In genomic region chr10:133207041-133207600, GRCh38 we compare ENCODE assay signal across 23 cellular contexts. TPM values are rescaled to one million over a fixed set of nuclear protein-coding genes. Genes with fewer than 3 reads are reported as not detected.
DNase-seq lines count a peak whose midpoint lies in the region; ATAC-seq, FAIRE-seq and TF ChIP-seq lines count a peak whose summit lies in the region.
"Had no signal": no experiment of that assay in that cellular context is flagged by ENCODE, and none has a peak within 500 bp of the region (broad histone marks: within the 10 kb centered on the region; RNA-seq: fewer than 3 reads in every experiment).

No MANE protein-coding gene starts in this region.

- no CpG with 5 or more reads among the region's 36 CpGs for WGBS in HepG2 (ENCODE audit: low lambda C conversion rate)
- WGBS in right lobe of liver (ENCODE audit: insufficient coverage, low coverage, low lambda C conversion rate, missing lambda C conversion rate), result 60% methylated on average over 5 of the region's 36 CpGs
- WGBS in IMR-90 (ENCODE audit: extremely low coverage in 2 of 2, insufficient read length in 1 of 2), 2 experiments, result 86% methylated on average over 15 of the region's 36 CpGs; no CpG with 5 or more reads in 1 of the 2 experiments

- H3K4me1 ChIP-seq in HepG2 (ENCODE audit: insufficient read depth, low read length) (no peaks in the 10 kb centered on the region), right lobe of liver (no peaks in the 10 kb centered on the region), IMR-90 (ENCODE audit: control insufficient read depth, insufficient read depth, low read length) (no peaks in the 10 kb centered on the region)
- H3K4me1 ChIP-seq: HAP-1 had no signal

- H2AK9ac ChIP-seq in IMR-90 (replicated peaks; ENCODE audit: low read depth, low read length, poor library complexity), result peak overlapping the region; percentile 55

- H3K79me1 ChIP-seq in IMR-90 (ENCODE audit: low read depth in 1 of 2, low read length in 2 of 2), result no peaks in the 10 kb centered on the region

- TF ChIP-seq RAD21 in HepG2 (CRISPR knock-in tag; IDR thresholded peaks at IDR 0.05) (no peak), IMR-90 (IDR thresholded peaks at IDR 0.05; ENCODE audit: low read length) (no peak)

- H3K27ac ChIP-seq in HepG2 (ENCODE audit: extremely low read length, insufficient read depth, low read length), result no peak overlapping the region
- H3K27ac ChIP-seq in right lobe of liver, result no peak overlapping the region
- no peak overlapping the region for H3K27ac ChIP-seq in IMR-90 (ENCODE audit: insufficient read depth, low read length)

- H3K4me3 ChIP-seq in HepG2 (replicated peaks in 1 of 3; ENCODE audit: insufficient read depth in 1 of 3, low read depth in 2 of 3, low read length in 3 of 3) (no peak overlapping the region), right lobe of liver (no peak overlapping the region), IMR-90 (ENCODE audit: insufficient read depth, low read depth, low read length) (no peak overlapping the region)
- H3K4me3 ChIP-seq: GM12878, HAP-1 had no signal

- FAIRE-seq in HepG2 (lab: Jason Lieb, UNC), result no peak
- FAIRE-seq: D721Med, GM12878, H54 had no signal

- no peak overlapping the region for H3K56ac ChIP-seq in IMR-90 (ENCODE audit: extremely low read depth, insufficient read depth, low read length)

- no peak overlapping the region for H3K18ac ChIP-seq in IMR-90 (ENCODE audit: low read depth, low read length)

- no peak for TF ChIP-seq EP300 in HepG2 (IDR thresholded peaks at IDR 0.05; ENCODE audit: low read depth in 2 of 2, low read length in 2 of 2)
- TF ChIP-seq EP300 in HepG2 (CRISPR knock-in tag; IDR thresholded peaks at IDR 0.05; ENCODE audit: borderline replicate concordance), result no peak

- no peak overlapping the region for H3K23ac ChIP-seq in IMR-90 (ENCODE audit: low read depth, low read length)

- no peak overlapping the region for H2BK120ac ChIP-seq in IMR-90 (ENCODE audit: low read depth, low read length)

- intact Hi-C loops in HepG2 (cut with micrococcal nuclease; ENCODE audit: unreplicated experiment) (no loop called here), right lobe of liver (cut with DNase I) (no loop called here), IMR-90 (cut with micrococcal nuclease) (no loop called here)

- H3K4me2 ChIP-seq in HepG2 (ENCODE audit: low read depth, low read length) (no peak overlapping the region), IMR-90 (ENCODE audit: low read depth, low read length) (no peak overlapping the region)

- H3K27ac Mint-ChIP-seq in chondrocyte (ENCODE audit: unreplicated experiment), result no peak overlapping the region
- H3K27ac Mint-ChIP-seq: CD4-positive, alpha-beta T cell; CD8-positive, alpha-beta memory T cell; HFFc6 had no signal

- TF ChIP-seq POLR2A in HepG2 (IDR thresholded peaks at IDR 0.05; ENCODE audit: insufficient read depth in 1 of 2, low read depth in 2 of 2, low read length in 2 of 2) (no peak), right lobe of liver (IDR thresholded peaks at IDR 0.05) (no peak), IMR-90 (IDR thresholded peaks at IDR 0.05; ENCODE audit: low read depth, low read length) (no peak)

- DNase-seq in HepG2 (ENCODE audit: low spot score), result no peak
- DNase-seq in right lobe of liver, result no peak
- no peak for DNase-seq in IMR-90
- peak; percentile 90 for DNase-seq in chondrocyte (ENCODE audit: low spot score)
- no peak for DNase-seq in T-helper 2 cell
- no peak for DNase-seq in NCI-H1105 (lab: John Stamatoyannopoulos, UW)
- DNase-seq in HuH-7 (ENCODE audit: low spot score), result no peak
- DNase-seq: CD8-positive, alpha-beta memory T cell; DMS 273 treated with DMSO at 0.1 percent for 48 hours; DMS79; EL; GDM1; GOT3; HFFc6 had no signal

- ATAC-seq in HepG2 (peak; percentile 39), right lobe of liver (no peak), IMR-90 (ENCODE audit: low read depth) (no peak)
- ATAC-seq: GM12878 had no signal

- H3K27me3 ChIP-seq in HepG2 (ENCODE audit: control insufficient read depth in 1 of 2, insufficient read depth in 2 of 2, low read length in 2 of 2), result peaks cover 20 to 62% of the 10 kb centered on the region in 2 experiments; a peak in 4 of 5 replicates
- H3K27me3 ChIP-seq in right lobe of liver, result no peaks in the 10 kb centered on the region
- H3K27me3 ChIP-seq in IMR-90 (ENCODE audit: control insufficient read depth, insufficient read depth, low read length), result no peaks in the 10 kb centered on the region

- no peaks in the 10 kb centered on the region for H3K4me1 Mint-ChIP-seq in chondrocyte (ENCODE audit: low read depth)
- H3K4me1 Mint-ChIP-seq: CD14-positive monocyte had no signal

- no peak overlapping the region for H3K9ac ChIP-seq in HepG2 (ENCODE audit: insufficient read depth, low read depth, low read length)
- H3K9ac ChIP-seq in IMR-90 (ENCODE audit: low read depth, low read length), result no peak overlapping the region

- no peak overlapping the region for H4K8ac ChIP-seq in IMR-90 (ENCODE audit: low read depth in 2 of 2, low read length in 2 of 2)

- H2BK15ac ChIP-seq in IMR-90 (ENCODE audit: low read depth, low read length), result no peak overlapping the region

- H2BK5ac ChIP-seq in IMR-90 (ENCODE audit: low read depth, low read length, poor library complexity, severe bottlenecking), result no peak overlapping the region

- H3K9me1 ChIP-seq in IMR-90 (ENCODE audit: insufficient read depth, low read length), result no peaks in the 10 kb centered on the region

- no peaks in the 10 kb centered on the region for H3K9me3 ChIP-seq in HepG2 (ENCODE audit: low read length)
- H3K9me3 ChIP-seq in right lobe of liver, result no peaks in the 10 kb centered on the region
- H3K9me3 ChIP-seq in IMR-90 (ENCODE audit: control insufficient read depth, insufficient read depth, low read length), result no peaks in the 10 kb centered on the region
- H3K9me3 ChIP-seq: HAP-1 had no signal

- no peak overlapping the region for H2BK20ac ChIP-seq in IMR-90 (ENCODE audit: low read depth, low read length)

- H3K9me3 Mint-ChIP-seq in chondrocyte (ENCODE audit: low read depth), result no peaks in the 10 kb centered on the region
- H3K9me3 Mint-ChIP-seq: CD14-positive monocyte; CD4-positive, alpha-beta T cell; CD8-positive, alpha-beta memory T cell had no signal

- no peak overlapping the region for H4K91ac ChIP-seq in IMR-90 (ENCODE audit: insufficient read depth, low read depth, low read length)

- CTCF ChIA-PET in HepG2 (lab: Yijun Ruan, JAX; ENCODE audit: low intra/inter-chr PET ratio, low total read pairs) (no interaction called here), IMR-90 (lab: Yijun Ruan, JAX) (no interaction called here)

- TF ChIP-seq CTCF in HepG2 (CRISPR knock-in tag; IDR thresholded peaks at IDR 0.05), result no peak
- no peak for TF ChIP-seq CTCF in right lobe of liver (IDR thresholded peaks at IDR 0.05)
- TF ChIP-seq CTCF in IMR-90 (conservative IDR thresholded peaks at IDR 0.05; ENCODE audit: low read depth, low read length), result no peak
- no peak for TF ChIP-seq CTCF in chondrocyte (IDR thresholded peaks at IDR 0.05)

- dilution Hi-C loops in IMR-90 (cut with HindIII; ENCODE audit: low sequenced_read_pairs, unreplicated experiment), result no loop called here

- H2AFZ ChIP-seq in HepG2 (ENCODE audit: low read length) (no peak overlapping the region), IMR-90 (replicated peaks; ENCODE audit: low read length, poor library complexity) (no peak overlapping the region)

- in situ Hi-C loops in HepG2 (cut with HindIII; ENCODE audit: extremely low pct_ligation_motif_present, low pct_unique_long_range_greater_than_20kb) (no loop called here), IMR-90 (cut with MboI; ENCODE audit: low sequenced_read_pairs) (no loop called here)

- no peaks in the 10 kb centered on the region for H3K79me2 ChIP-seq in HepG2 (ENCODE audit: insufficient read depth, low read length)

- POLR2A ChIA-PET in HepG2 (lab: Yijun Ruan, JAX), result no interaction called here
- POLR2A ChIA-PET in IMR-90 (lab: Charles Lee; ENCODE audit: unreplicated experiment), result no interaction called here

- peaks cover 14% of the 10 kb centered on the region for H3K27me3 Mint-ChIP-seq in chondrocyte (ENCODE audit: low read depth)
- H3K27me3 Mint-ChIP-seq: CD4-positive, alpha-beta T cell had no signal

- H4K5ac ChIP-seq in IMR-90 (ENCODE audit: low read depth, low read length), result no peak overlapping the region

- no peak overlapping the region for H3K4ac ChIP-seq in IMR-90 (ENCODE audit: low read depth, low read length)

- no peak overlapping the region for H2AK5ac ChIP-seq in IMR-90 (ENCODE audit: low read depth, low read length)

- no TSS peak for BruUV-seq in HepG2 (replicated peaks; lab: Mats Ljungman, UMichigan)
- no TSS peak for BruUV-seq in IMR-90 (replicated peaks; lab: Mats Ljungman, UMichigan)

- H4K20me1 ChIP-seq in HepG2 (ENCODE audit: insufficient read depth, low read length) (no peaks in the 10 kb centered on the region), IMR-90 (ENCODE audit: insufficient read depth, low read length) (no peaks in the 10 kb centered on the region)

- no peak overlapping the region for H3K14ac ChIP-seq in IMR-90 (replicated peaks; ENCODE audit: low read depth, low read length)

- no peak overlapping the region for H3K4me3 Mint-ChIP-seq in chondrocyte (ENCODE audit: unreplicated experiment)
- H3K4me3 Mint-ChIP-seq: CD14-positive monocyte; CD4-positive, alpha-beta T cell; HFFc6 had no signal

- H3K36me3 ChIP-seq in HepG2 (replicated peaks in 1 of 2; ENCODE audit: control insufficient read depth in 1 of 2, insufficient read depth in 2 of 2, low read length in 2 of 2) (no peaks in the 10 kb centered on the region), right lobe of liver (no peaks in the 10 kb centered on the region), IMR-90 (ENCODE audit: control insufficient read depth, insufficient read depth, low read length) (no peaks in the 10 kb centered on the region)
- H3K36me3 ChIP-seq: HAP-1 had no signal

- no peaks in the 10 kb centered on the region for H3K36me3 Mint-ChIP-seq in chondrocyte (ENCODE audit: low read depth)
- H3K36me3 Mint-ChIP-seq: CD14-positive monocyte; CD8-positive, alpha-beta memory T cell had no signal

RNA-seq across cellular contexts. Expression of gene UTF1, which starts 22.9 kb away (rescaled TPM):
- total RNA-seq in HepG2 (2016; rRNA removed; fragmentation: Illumina TruSeq; extraction: Trizol), result not detected in 2 replicates
- total RNA-seq in HepG2 (2016; cell fraction: cytosol; rRNA removed; fragmentation: Illumina TruSeq; extraction: Trizol; ENCODE audit: low read depth), result not detected in 2 replicates
- not detected in 2 replicates for total RNA-seq in HepG2 (2016; cell fraction: insoluble cytoplasmic fraction; rRNA removed; fragmentation: Illumina TruSeq; extraction: Trizol)
- total RNA-seq in HepG2 (2016; cell fraction: membrane; rRNA removed; fragmentation: Illumina TruSeq; extraction: Trizol), result not detected in 2 replicates
- not detected in 2 replicates for total RNA-seq in HepG2 (2016; cell fraction: nucleus; rRNA removed; fragmentation: Illumina TruSeq; extraction: Trizol)
- not detected in 2 replicates for polyA plus RNA-seq in HepG2 (2011; rRNA removed)
- not detected in 2 replicates for polyA plus RNA-seq in HepG2 (2011; cell fraction: cytosol; rRNA removed)
- not detected in 2 replicates for polyA plus RNA-seq in HepG2 (2011; cell fraction: nucleus; rRNA removed)
- not detected in 2 replicates for polyA plus RNA-seq in HepG2 (2012)
- not detected in 2 replicates for polyA plus RNA-seq in HepG2 (2016; cell fraction: cytosol; fragmentation: Illumina TruSeq; extraction: Trizol; ENCODE audit: low read depth)
- not detected in 2 replicates for polyA plus RNA-seq in HepG2 (2016; cell fraction: insoluble cytoplasmic fraction; fragmentation: Illumina TruSeq; extraction: Trizol; ENCODE audit: low read depth)
- not detected in 2 replicates for polyA plus RNA-seq in HepG2 (2016; cell fraction: membrane; fragmentation: Illumina TruSeq; extraction: Trizol; ENCODE audit: low read depth)
- polyA plus RNA-seq in HepG2 (2016; cell fraction: nucleus; fragmentation: Illumina TruSeq; extraction: Trizol; ENCODE audit: insufficient read depth, low read depth), result not detected in 2 replicates
- polyA minus RNA-seq in HepG2 (2011; rRNA and poly(A)+ RNA removed; ENCODE audit: low replicate concordance), result not detected in 2 replicates
- polyA minus RNA-seq in HepG2 (2011; cell fraction: cytosol; rRNA and poly(A)+ RNA removed), result not detected in 2 replicates
- polyA minus RNA-seq in HepG2 (2011; cell fraction: nucleus; rRNA and poly(A)+ RNA removed), result not detected in 2 replicates
- not detected for total RNA-seq in right lobe of liver
- not detected in 2 replicates for total RNA-seq in IMR-90 (2012; rRNA removed)
- polyA plus RNA-seq in IMR-90 (2012; rRNA removed), result not detected in 2 replicates
- polyA plus RNA-seq in IMR-90 (2012; cell fraction: cytosol; rRNA removed), result not detected in 2 replicates
- polyA plus RNA-seq in IMR-90 (2012; cell fraction: nucleus; rRNA removed; ENCODE audit: low replicate concordance), result not detected in 2 replicates
- total RNA-seq in chondrocyte, result not detected in 3 replicates
- total RNA-seq: A172; A673; CD4-positive, alpha-beta T cell; CD8-positive, alpha-beta memory T cell; GM12878; HFFc6 had no signal
- polyA plus RNA-seq: BJ; CD8-positive, alpha-beta memory T cell; GM12878 had no signal

RNA-seq across cellular contexts. Expression of gene VENTX, which starts 30.5 kb away (rescaled TPM):
- total RNA-seq in HepG2 (2016; rRNA removed; fragmentation: Illumina TruSeq; extraction: Trizol) (not detected in 2 replicates), right lobe of liver (under 1 TPM; 0.09 to 0.38 (median 0.19) TPM), IMR-90 (2012; rRNA removed) (not detected in 2 replicates), chondrocyte (not detected in 3 replicates)
- not detected in 2 replicates for total RNA-seq in HepG2 (2016; cell fraction: cytosol; rRNA removed; fragmentation: Illumina TruSeq; extraction: Trizol; ENCODE audit: low read depth)
- not detected in 2 replicates for total RNA-seq in HepG2 (2016; cell fraction: insoluble cytoplasmic fraction; rRNA removed; fragmentation: Illumina TruSeq; extraction: Trizol)
- not detected in 2 replicates for total RNA-seq in HepG2 (2016; cell fraction: membrane; rRNA removed; fragmentation: Illumina TruSeq; extraction: Trizol)
- total RNA-seq in HepG2 (2016; cell fraction: nucleus; rRNA removed; fragmentation: Illumina TruSeq; extraction: Trizol), result not detected in 2 replicates
- polyA plus RNA-seq in HepG2 (2011; rRNA removed) (not detected in 2 replicates), IMR-90 (2012; rRNA removed) (not detected in 2 replicates)
- polyA plus RNA-seq in HepG2 (2011; cell fraction: cytosol; rRNA removed), result not detected in 2 replicates
- polyA plus RNA-seq in HepG2 (2011; cell fraction: nucleus; rRNA removed), result not detected in 2 replicates
- not detected in 2 replicates for polyA plus RNA-seq in HepG2 (2012)
- polyA plus RNA-seq in HepG2 (2016; cell fraction: cytosol; fragmentation: Illumina TruSeq; extraction: Trizol; ENCODE audit: low read depth), result not detected in 2 replicates
- polyA plus RNA-seq in HepG2 (2016; cell fraction: insoluble cytoplasmic fraction; fragmentation: Illumina TruSeq; extraction: Trizol; ENCODE audit: low read depth), result not detected in 2 replicates
- not detected in 2 replicates for polyA plus RNA-seq in HepG2 (2016; cell fraction: membrane; fragmentation: Illumina TruSeq; extraction: Trizol; ENCODE audit: low read depth)
- polyA plus RNA-seq in HepG2 (2016; cell fraction: nucleus; fragmentation: Illumina TruSeq; extraction: Trizol; ENCODE audit: insufficient read depth, low read depth), result not detected in 2 replicates
- polyA minus RNA-seq in HepG2 (2011; rRNA and poly(A)+ RNA removed; ENCODE audit: low replicate concordance), result not detected in 2 replicates
- polyA minus RNA-seq in HepG2 (2011; cell fraction: cytosol; rRNA and poly(A)+ RNA removed), result not detected in 2 replicates
- not detected in 2 replicates for polyA minus RNA-seq in HepG2 (2011; cell fraction: nucleus; rRNA and poly(A)+ RNA removed)
- not detected in 2 replicates for polyA plus RNA-seq in IMR-90 (2012; cell fraction: cytosol; rRNA removed)
- polyA plus RNA-seq in IMR-90 (2012; cell fraction: nucleus; rRNA removed; ENCODE audit: low replicate concordance), result 0.02 TPM in 1 of 2 replicates, not detected in the other
- total RNA-seq: A172; A673; CD8-positive, alpha-beta memory T cell; GM12878; HFFc6 had no signal
- polyA plus RNA-seq: BJ; CD8-positive, alpha-beta memory T cell had no signal

RNA-seq across cellular contexts. Expression of gene KNDC1, which starts 47.1 kb away (rescaled TPM):
- 0.44 TPM in 1 of 2 replicates, not detected in the other for total RNA-seq in HepG2 (2016; rRNA removed; fragmentation: Illumina TruSeq; extraction: Trizol)
- not detected in 2 replicates for total RNA-seq in HepG2 (2016; cell fraction: cytosol; rRNA removed; fragmentation: Illumina TruSeq; extraction: Trizol; ENCODE audit: low read depth)
- not detected in 2 replicates for total RNA-seq in HepG2 (2016; cell fraction: insoluble cytoplasmic fraction; rRNA removed; fragmentation: Illumina TruSeq; extraction: Trizol)
- total RNA-seq in HepG2 (2016; cell fraction: membrane; rRNA removed; fragmentation: Illumina TruSeq; extraction: Trizol), result 0.38 TPM in 1 of 2 replicates, not detected in the other
- not detected in 2 replicates for total RNA-seq in HepG2 (2016; cell fraction: nucleus; rRNA removed; fragmentation: Illumina TruSeq; extraction: Trizol)
- 0.56 and 0.69 TPM in 2 replicates for polyA plus RNA-seq in HepG2 (2011; rRNA removed)
- 0.09 and 0.66 TPM in 2 replicates for polyA plus RNA-seq in HepG2 (2011; cell fraction: cytosol; rRNA removed)
- 1.3 and 3.3 TPM in 2 replicates for polyA plus RNA-seq in HepG2 (2011; cell fraction: nucleus; rRNA removed)
- polyA plus RNA-seq in HepG2 (2012), result 0.17 TPM in 1 of 2 replicates, not detected in the other
- 0.03 and 0.17 TPM in 2 replicates for polyA plus RNA-seq in HepG2 (2016; cell fraction: cytosol; fragmentation: Illumina TruSeq; extraction: Trizol; ENCODE audit: low read depth)
- not detected in 2 replicates for polyA plus RNA-seq in HepG2 (2016; cell fraction: insoluble cytoplasmic fraction; fragmentation: Illumina TruSeq; extraction: Trizol; ENCODE audit: low read depth)
- 0.03 TPM in 1 of 2 replicates, not detected in the other for polyA plus RNA-seq in HepG2 (2016; cell fraction: membrane; fragmentation: Illumina TruSeq; extraction: Trizol; ENCODE audit: low read depth)
- polyA plus RNA-seq in HepG2 (2016; cell fraction: nucleus; fragmentation: Illumina TruSeq; extraction: Trizol; ENCODE audit: insufficient read depth, low read depth), result not detected in 2 replicates
- polyA minus RNA-seq in HepG2 (2011; rRNA and poly(A)+ RNA removed; ENCODE audit: low replicate concordance), result 0.09 and 4.0 TPM in 2 replicates
- polyA minus RNA-seq in HepG2 (2011; cell fraction: cytosol; rRNA and poly(A)+ RNA removed), result 0.53 and 1.8 TPM in 2 replicates
- polyA minus RNA-seq in HepG2 (2011; cell fraction: nucleus; rRNA and poly(A)+ RNA removed), result 0.12 and 2.4 TPM in 2 replicates
- 10 to 100 TPM in 2 of 6 experiments, 1 to 10 TPM in 3, under 1 TPM in 1; 0.54 to 11.6 (median 8.2) TPM for total RNA-seq in right lobe of liver
- total RNA-seq in IMR-90 (2012; rRNA removed), result 0.18 and 0.56 TPM in 2 replicates
- polyA plus RNA-seq in IMR-90 (2012; rRNA removed), result 1.1 TPM in 2 replicates
- polyA plus RNA-seq in IMR-90 (2012; cell fraction: cytosol; rRNA removed), result 0.48 and 1.4 TPM in 2 replicates
- polyA plus RNA-seq in IMR-90 (2012; cell fraction: nucleus; rRNA removed; ENCODE audit: low replicate concordance), result 1.9 and 4.0 TPM in 2 replicates
- total RNA-seq in chondrocyte, result 0.24 to 0.72 TPM (median 0.55 TPM) in 3 replicates
- total RNA-seq: A673; CD4-positive, alpha-beta T cell; CD8-positive, alpha-beta memory T cell had no signal
